Comparison of ENCODE assay signal across 18 cellular contexts in genomic region chr12:40175045-40175444, GRCh38. TPM values are rescaled to one million over a fixed set of nuclear protein-coding genes. Genes with fewer than 3 reads are reported as not detected.
DNase-seq lines count a peak whose midpoint lies in the region; ATAC-seq lines count a peak whose summit lies in the region.
"Had no signal": no experiment of that assay in that cellular context is flagged by ENCODE, and none has a peak within 500 bp of the region (broad histone marks: within the 10 kb centered on the region; RNA-seq: fewer than 3 reads in every experiment).

No MANE protein-coding gene starts in this region.

- no peak overlapping the region for H3K27ac Mint-ChIP-seq in activated T-helper 17 cell treated with anti-CD3 and anti-CD28 coated beads, Interleukin-2, amount 50 U/mL, for 72 hours
- H3K27ac Mint-ChIP-seq in natural killer cell treated with Interleukin-12 subunit alpha and Interleukin-12 subunit beta and Interleukin-15 and Interleukin-18, amount 100 ng/mL, for 72 hours: no peak overlapping the region
- H3K27ac Mint-ChIP-seq: CD8-positive, alpha-beta T cell; HFFc6 had no signal

- DNase-seq in CD1c-positive myeloid dendritic cell (ENCODE audit: extremely low spot score): peak; percentile 64
- DNase-seq in natural killer cell treated with Interleukin-12 subunit alpha and Interleukin-12 subunit beta and Interleukin-15 and Interleukin-18, amount 100 ng/mL, for 72 hours (ENCODE audit: low spot score): no peak
- DNase-seq in epidermal melanocyte (ENCODE audit: insufficient read length, low spot score): no peak
- DNase-seq in hypothalamus (lab: John Stamatoyannopoulos, UW): no peak
- no peak for DNase-seq in activated naive CD4-positive, alpha-beta T cell (lab: John Stamatoyannopoulos, UW)
- DNase-seq: BE2C; CD8-positive, alpha-beta T cell; COR-L47; DND-41; GDM1; HCEC 1CT; HFFc6 had no signal

- H3K4me3 Mint-ChIP-seq in activated T-helper 17 cell treated with anti-CD3 and anti-CD28 coated beads, Interleukin-2, amount 50 U/mL, for 72 hours: no peak overlapping the region
- H3K4me3 Mint-ChIP-seq in natural killer cell treated with Interleukin-12 subunit alpha and Interleukin-12 subunit beta and Interleukin-15 and Interleukin-18, amount 100 ng/mL, for 72 hours: no peak overlapping the region
- H3K4me3 Mint-ChIP-seq: CD8-positive, alpha-beta T cell; HFFc6; IgD-negative memory B cell had no signal

- peak; percentile 61 for ATAC-seq in GM18511 (IDR thresholded peaks at IDR 0.05; ENCODE audit: unreplicated experiment)
- peak; percentile 44 for ATAC-seq in HG03432 (IDR thresholded peaks at IDR 0.05; ENCODE audit: unreplicated experiment)
- peak; percentile 65 for ATAC-seq in activated T-helper 17 cell treated with anti-CD3 and anti-CD28 coated beads, Interleukin-2, amount 50 U/mL, for 72 hours (replicated peaks)
- no peak for ATAC-seq in natural killer cell treated with Interleukin-12 subunit alpha and Interleukin-12 subunit beta and Interleukin-15 and Interleukin-18, amount 100 ng/mL, for 72 hours
- ATAC-seq: A549; CD8-positive, alpha-beta T cell had no signal

- H3K9me3 Mint-ChIP-seq in activated T-helper 17 cell treated with anti-CD3 and anti-CD28 coated beads, Interleukin-2, amount 50 U/mL, for 72 hours: no peaks in the 10 kb centered on the region
- H3K9me3 Mint-ChIP-seq in natural killer cell treated with Interleukin-12 subunit alpha and Interleukin-12 subunit beta and Interleukin-15 and Interleukin-18, amount 100 ng/mL, for 72 hours: no peaks in the 10 kb centered on the region
- H3K9me3 Mint-ChIP-seq: CD8-positive, alpha-beta T cell had no signal

- no peaks in the 10 kb centered on the region for H3K27me3 Mint-ChIP-seq in activated T-helper 17 cell treated with anti-CD3 and anti-CD28 coated beads, Interleukin-2, amount 50 U/mL, for 72 hours
- H3K27me3 Mint-ChIP-seq in natural killer cell treated with Interleukin-12 subunit alpha and Interleukin-12 subunit beta and Interleukin-15 and Interleukin-18, amount 100 ng/mL, for 72 hours: no peaks in the 10 kb centered on the region
- H3K27me3 Mint-ChIP-seq: IgD-negative memory B cell had no signal

- H3K4me1 Mint-ChIP-seq in activated T-helper 17 cell treated with anti-CD3 and anti-CD28 coated beads, Interleukin-2, amount 50 U/mL, for 72 hours: no peaks in the 10 kb centered on the region
- H3K4me1 Mint-ChIP-seq in natural killer cell treated with Interleukin-12 subunit alpha and Interleukin-12 subunit beta and Interleukin-15 and Interleukin-18, amount 100 ng/mL, for 72 hours (ENCODE audit: low read depth in 2 of 2): no peaks in the 10 kb centered on the region

- H3K36me3 Mint-ChIP-seq in activated T-helper 17 cell treated with anti-CD3 and anti-CD28 coated beads, Interleukin-2, amount 50 U/mL, for 72 hours (ENCODE audit: low read depth): no peaks in the 10 kb centered on the region
- no peaks in the 10 kb centered on the region for H3K36me3 Mint-ChIP-seq in natural killer cell treated with Interleukin-12 subunit alpha and Interleukin-12 subunit beta and Interleukin-15 and Interleukin-18, amount 100 ng/mL, for 72 hours
- H3K36me3 Mint-ChIP-seq: CD8-positive, alpha-beta T cell; IgD-negative memory B cell had no signal

RNA-seq across cellular contexts. Expression of gene LRRK2, which starts 49.8 kb away (rescaled TPM):
- total RNA-seq in activated T-helper 17 cell treated with anti-CD3 and anti-CD28 coated beads, Interleukin-2, amount 50 U/mL, for 72 hours: under 1 TPM; 0.04 to 0.26 TPM
- under 1 TPM; 0.29 to 0.47 TPM for total RNA-seq in natural killer cell treated with Interleukin-12 subunit alpha and Interleukin-12 subunit beta and Interleukin-15 and Interleukin-18, amount 100 ng/mL, for 72 hours
- total RNA-seq: HT-29 had no signal

Comparison
In these comparisons a context has a peak if more than half of its experiments do, and no peak if none do; other contexts are left out.
1. ATAC-seq: peak in GM18511 (single experiment), HG03432 (single experiment) and activated T-helper 17 cell treated with anti-CD3 and anti-CD28 coated beads, Interleukin-2, amount 50 U/mL, for 72 hours (single experiment); none in natural killer cell treated with Interleukin-12 subunit alpha and Interleukin-12 subunit beta and Interleukin-15 and Interleukin-18, amount 100 ng/mL, for 72 hours (0 of 2).